ENCODE assay signal across 8 cellular contexts in genomic region chr4:82866033-82866432, GRCh38. TPM values are rescaled to one million over a fixed set of nuclear protein-coding genes. Genes with fewer than 3 reads are reported as not detected.
DNase-seq lines count a peak whose midpoint lies in the region; ATAC-seq and TF ChIP-seq lines count a peak whose summit lies in the region.
"Not testable (repeated sequence)": the region's sequence is repeated elsewhere in the genome, so short reads cannot be mapped to it uniquely, and the experiment has no call there.

No MANE protein-coding gene starts in this region.

- H3K4me2 ChIP-seq in Loucy (ENCODE audit: low read depth, low read length, poor library complexity, severe bottlenecking) = peak overlapping the region; percentile 42

- CTCF ChIA-PET in CD8-positive, alpha-beta T cell (lab: Charles Lee) = interaction anchor here (3.1 kb wide), 1 partner anchor 13 kb away, joined by 7 read pairs; no protein-coding TSS in a partner anchor
- CTCF ChIA-PET in T-cell (lab: Charles Lee) = interaction anchor here (0.6 to 0.9 kb wide), 3 partner anchors 11 to 67 kb away, joined by 3 to 5 read pairs (median 3); no protein-coding TSS in a partner anchor

- H3K9me3 ChIP-seq in CD8-positive, alpha-beta T cell (ENCODE audit: low read length); Loucy (ENCODE audit: insufficient read depth, low read depth, low read length); breast epithelium; gastroesophageal sphincter; neutrophil; tibial artery: not testable (repeated sequence)

- H3K9me2 ChIP-seq in Loucy (replicated peaks; ENCODE audit: low read depth, low read length) = not testable (repeated sequence)

- H3K9ac ChIP-seq in Loucy (ENCODE audit: low read depth, low read length, poor library complexity, severe bottlenecking) = not testable (repeated sequence)

- H4K20me1 ChIP-seq in Loucy (ENCODE audit: insufficient read depth, low read length, poor library complexity, severe bottlenecking) = not testable (repeated sequence)

- POLR2A ChIA-PET in CD8-positive, alpha-beta T cell (lab: Charles Lee) = not testable (repeated sequence)
- POLR2A ChIA-PET in T-cell (lab: Charles Lee) = interaction anchor here (0.5 to 0.6 kb wide), 4 partner anchors 234 to 1223 kb away, joined by 3 to 15 read pairs (median 4); partner anchors contain the start of gene COQ2 (in 1 of the 2)

- not testable (repeated sequence) for H3K27me3 Mint-ChIP-seq in CD8-positive, alpha-beta T cell (ENCODE audit: low read depth); T-cell; activated T-helper 1 cell treated with anti-CD3 and anti-CD28 coated beads, Interleukin-12 subunit alpha, Interleukin-12 subunit beta, Interleukin-2, Interleukin-4 antibody, amounts not matched to agents 30 ng/mL and 10 ng/mL and 1 ng/mL, durations not matched to agents 14 hours and 24 hours and 36 hours (ENCODE audit: insufficient read depth)

- WGBS in gastroesophageal sphincter (ENCODE audit: low coverage in 1 of 2), 2 donors = 58 to 63% methylated on average over 4 to 6 of the region's 6 CpGs

- TF ChIP-seq POLR2A in breast epithelium (IDR thresholded peaks at IDR 0.05); gastroesophageal sphincter (IDR thresholded peaks at IDR 0.05): not testable (repeated sequence)

- H2AFZ ChIP-seq in Loucy (ENCODE audit: low read length) = not testable (repeated sequence)

- TF ChIP-seq CTCF in CD8-positive, alpha-beta T cell (IDR thresholded peaks at IDR 0.05); Loucy (conservative IDR thresholded peaks at IDR 0.05; ENCODE audit: low read length); breast epithelium (IDR thresholded peaks at IDR 0.05); gastroesophageal sphincter (IDR thresholded peaks at IDR 0.05); neutrophil (IDR thresholded peaks at IDR 0.05); tibial artery (IDR thresholded peaks at IDR 0.05): not testable (repeated sequence)

- H3K36me3 ChIP-seq in CD8-positive, alpha-beta T cell (ENCODE audit: insufficient read depth, low read length) = peaks cover 48% of the 10 kb centered on the region
- H3K36me3 ChIP-seq in Loucy (ENCODE audit: insufficient read depth, low read length) (peaks cover 64% of the 10 kb centered on the region), breast epithelium (peaks cover 19% of the 10 kb centered on the region), gastroesophageal sphincter (peaks cover 8 to 97% of the 10 kb centered on the region in 2 donors), neutrophil (peaks cover 78% of the 10 kb centered on the region), tibial artery (peaks cover 81 to 92% (median 84%) of the 10 kb centered on the region in 3 donors)

- H3K27me3 ChIP-seq in CD8-positive, alpha-beta T cell (ENCODE audit: insufficient read depth, low read length); Loucy (ENCODE audit: insufficient read depth, low read length, poor library complexity, severe bottlenecking); breast epithelium; gastroesophageal sphincter; neutrophil; tibial artery: not testable (repeated sequence)

- intact Hi-C loops in CD8-positive, alpha-beta T cell (cut with DNase I, micrococcal nuclease); breast epithelium (cut with DNase I; ENCODE audit: low total_unique reads); tibial artery (cut with DNase I; ENCODE audit: low total_unique reads): not testable (repeated sequence)
- intact Hi-C loops in activated T-helper 1 cell treated with anti-CD3 and anti-CD28 coated beads, Interleukin-12 subunit alpha, Interleukin-12 subunit beta, Interleukin-2, Interleukin-4 antibody, amounts not matched to agents 30 ng/mL and 10 ng/mL and 1 ng/mL, durations not matched to agents 14 hours and 24 hours and 36 hours (cut with micrococcal nuclease) = loop anchor here (5.0 to 10.0 kb wide), 4 partner anchors 246 to 589 kb away; partner anchors contain the start of genes HELQ, MRPS18C and PLAC8

- TF ChIP-seq EP300 in gastroesophageal sphincter (IDR thresholded peaks at IDR 0.05) = not testable (repeated sequence)

- H3K36me3 Mint-ChIP-seq in CD8-positive, alpha-beta T cell = peaks cover 87% of the 10 kb centered on the region
- peaks cover 52% of the 10 kb centered on the region for H3K36me3 Mint-ChIP-seq in T-cell
- H3K36me3 Mint-ChIP-seq in activated T-helper 1 cell treated with anti-CD3 and anti-CD28 coated beads, Interleukin-12 subunit alpha, Interleukin-12 subunit beta, Interleukin-2, Interleukin-4 antibody, amounts not matched to agents 30 ng/mL and 10 ng/mL and 1 ng/mL, durations not matched to agents 14 hours and 24 hours and 36 hours (ENCODE audit: low read depth) = peaks cover 54% of the 10 kb centered on the region

- not testable (repeated sequence) for H3F3A ChIP-seq in Loucy (ENCODE audit: low read depth)

- not testable (repeated sequence) for H3K4me1 ChIP-seq in CD8-positive, alpha-beta T cell (ENCODE audit: insufficient read depth, low read length); Loucy (ENCODE audit: insufficient read depth, low read length, poor library complexity, severe bottlenecking); breast epithelium; neutrophil (ENCODE audit: control insufficient read depth in 1 of 2, insufficient read depth in 1 of 2, low read depth in 1 of 2, low read length in 1 of 2)
- H3K4me1 ChIP-seq in gastroesophageal sphincter (peaks cover 0 to 11% (median 0%) of the 10 kb centered on the region in 3 donors), tibial artery (peaks cover 0 to 13% (median 3%) of the 10 kb centered on the region in 4 donors)

- H3K4me3 Mint-ChIP-seq in CD8-positive, alpha-beta T cell; activated T-helper 1 cell treated with anti-CD3 and anti-CD28 coated beads, Interleukin-12 subunit alpha, Interleukin-12 subunit beta, Interleukin-2, Interleukin-4 antibody, amounts not matched to agents 30 ng/mL and 10 ng/mL and 1 ng/mL, durations not matched to agents 14 hours and 24 hours and 36 hours: not testable (repeated sequence)
- peak overlapping the region in 1 of 3 donors; percentile 57 for H3K4me3 Mint-ChIP-seq in T-cell

- not testable (repeated sequence) for ATAC-seq in CD8-positive, alpha-beta T cell; T-cell (replicated peaks in 1 of 4); gastroesophageal sphincter

- peak overlapping the region; percentile 62 for H3K27ac Mint-ChIP-seq in CD8-positive, alpha-beta T cell
- peak overlapping the region; percentile 78 to 90 for H3K27ac Mint-ChIP-seq in T-cell
- H3K27ac Mint-ChIP-seq in activated T-helper 1 cell treated with anti-CD3 and anti-CD28 coated beads, Interleukin-12 subunit alpha, Interleukin-12 subunit beta, Interleukin-2, Interleukin-4 antibody, amounts not matched to agents 30 ng/mL and 10 ng/mL and 1 ng/mL, durations not matched to agents 14 hours and 24 hours and 36 hours = peak overlapping the region; percentile 91

- not testable (repeated sequence) for H3K9me3 Mint-ChIP-seq in CD8-positive, alpha-beta T cell; T-cell; activated T-helper 1 cell treated with anti-CD3 and anti-CD28 coated beads, Interleukin-12 subunit alpha, Interleukin-12 subunit beta, Interleukin-2, Interleukin-4 antibody, amounts not matched to agents 30 ng/mL and 10 ng/mL and 1 ng/mL, durations not matched to agents 14 hours and 24 hours and 36 hours

- not testable (repeated sequence) for H3K79me2 ChIP-seq in Loucy (ENCODE audit: insufficient read depth, low read length)

- H3K4me1 Mint-ChIP-seq in CD8-positive, alpha-beta T cell (ENCODE audit: low read depth) = peaks cover 23% of the 10 kb centered on the region
- H3K4me1 Mint-ChIP-seq in T-cell = peaks cover 24 to 29% (median 26%) of the 10 kb centered on the region in 3 donors
- H3K4me1 Mint-ChIP-seq in activated T-helper 1 cell treated with anti-CD3 and anti-CD28 coated beads, Interleukin-12 subunit alpha, Interleukin-12 subunit beta, Interleukin-2, Interleukin-4 antibody, amounts not matched to agents 30 ng/mL and 10 ng/mL and 1 ng/mL, durations not matched to agents 14 hours and 24 hours and 36 hours (ENCODE audit: low read depth) = peaks cover 48% of the 10 kb centered on the region

- not testable (repeated sequence) for H3K27ac ChIP-seq in CD8-positive, alpha-beta T cell (ENCODE audit: low read depth, low read length)
- H3K27ac ChIP-seq in breast epithelium (peak overlapping the region; percentile 50 to 74), gastroesophageal sphincter (peak overlapping the region; percentile 11 to 45 (median 35)), neutrophil (peak overlapping the region; percentile 26), tibial artery (peak overlapping the region; percentile 50 to 51)

- H3K4me3 ChIP-seq in CD8-positive, alpha-beta T cell (ENCODE audit: low read depth, low read length); Loucy (ENCODE audit: low read length, poor library complexity, severe bottlenecking); breast epithelium; gastroesophageal sphincter; neutrophil (ENCODE audit: low read depth in 1 of 2, low read length in 1 of 2); tibial artery: not testable (repeated sequence)

- DNase-seq in CD8-positive, alpha-beta T cell; T-cell; activated T-helper 1 cell treated with anti-CD3 and anti-CD28 coated beads, Interleukin-12 subunit alpha, Interleukin-12 subunit beta, Interleukin-2, Interleukin-4 antibody, amounts not matched to agents 30 ng/mL and 10 ng/mL and 1 ng/mL, durations not matched to agents 14 hours and 24 hours and 36 hours (ENCODE audit: low spot score); breast epithelium (ENCODE audit: low spot score in 2 of 2); tibial artery: not testable (repeated sequence)

RNA-seq across cellular contexts. Expression of gene SEC31A, which starts 24.9 kb away (rescaled TPM):
- total RNA-seq in CD8-positive, alpha-beta T cell = 100 to 1,000 TPM; 115 to 117 TPM
- 100 to 1,000 TPM; 107 to 146 (median 130) TPM for total RNA-seq in T-cell
- total RNA-seq in activated T-helper 1 cell treated with anti-CD3 and anti-CD28 coated beads, Interleukin-12 subunit alpha, Interleukin-12 subunit beta, Interleukin-2, Interleukin-4 antibody, amounts not matched to agents 30 ng/mL and 10 ng/mL and 1 ng/mL, durations not matched to agents 14 hours and 24 hours and 36 hours = 118 and 123 TPM in 2 replicates
- total RNA-seq in breast epithelium = 100 to 1,000 TPM; 186 to 234 (median 231) TPM
- 100 to 1,000 TPM; 118 to 197 (median 153) TPM for total RNA-seq in gastroesophageal sphincter

RNA-seq across cellular contexts. Expression of gene THAP9, which starts 34.5 kb away (rescaled TPM):
- total RNA-seq in CD8-positive, alpha-beta T cell = 1 to 10 TPM; 5.2 to 7.3 TPM
- total RNA-seq in T-cell = 1 to 10 TPM; 2.3 to 4.1 (median 3.0) TPM
- total RNA-seq in activated T-helper 1 cell treated with anti-CD3 and anti-CD28 coated beads, Interleukin-12 subunit alpha, Interleukin-12 subunit beta, Interleukin-2, Interleukin-4 antibody, amounts not matched to agents 30 ng/mL and 10 ng/mL and 1 ng/mL, durations not matched to agents 14 hours and 24 hours and 36 hours = 1.9 and 2.3 TPM in 2 replicates
- total RNA-seq in breast epithelium = 1 to 10 TPM; 3.7 to 8.6 (median 5.2) TPM
- 10 to 100 TPM in 1 of 4 donors, 1 to 10 TPM in 3; 2.6 to 12.5 (median 5.7) TPM for total RNA-seq in gastroesophageal sphincter
